ENCODE assay signal across 8 cellular contexts in genomic region chr17:7922499-7923289, GRCh38. TPM values are rescaled to one million over a fixed set of nuclear protein-coding genes. Genes with fewer than 3 reads are reported as not detected.
DNase-seq lines count a peak whose midpoint lies in the region; ATAC-seq, FAIRE-seq and TF ChIP-seq lines count a peak whose summit lies in the region.

No MANE protein-coding gene starts in this region.

- H2BK5ac ChIP-seq in H1 (ENCODE audit: low read depth, low read length): no peak overlapping the region; the same call in 1 of the 2 replicates

- peak overlapping the region; percentile 71; the same call in 1 of the 2 replicates for H2AFZ ChIP-seq in H1 (ENCODE audit: low read length)

- POLR2A ChIA-PET in H1 (lab: Charles Lee; ENCODE audit: partially characterized antibody): interaction anchor here (1.0 to 1.7 kb wide), 3 partner anchors 10 to 83 kb away, joined by 3 to 5 read pairs (median 4); partner anchors contain the start of genes CNTROB and TRAPPC1

- DNase-seq in AG08395 (ENCODE audit: low spot score) (peak; percentile 83), H1 (ENCODE audit: low read depth in 1 of 2, low spot score in 2 of 2) (peak in 1 of 2 experiments; percentile 90), SHP77 treated with DMSO at 0.1 percent for 48 hours (lab: John Stamatoyannopoulos, UW) (no peak)
- DNase-seq in activated CD8-positive, alpha-beta memory T cell treated with anti-CD3 and anti-CD28 coated beads, Interleukin-2, amount 50 U/mL, for 24 hours (ENCODE audit: extremely low read depth): peak; percentile 61
- peak; percentile 67 for DNase-seq in stimulated activated CD8-positive, alpha-beta memory T cell treated with anti-CD3 and anti-CD28 coated beads, Interleukin-12 subunit alpha, Interleukin-12 subunit beta, amount 100 ng/mL, for 1 hour (ENCODE audit: low read depth)

- H3K79me1 ChIP-seq in H1 (ENCODE audit: low read depth, low read length): no peaks in the 10 kb centered on the region

- H3K27me3 ChIP-seq in H1 (replicated peaks in 1 of 4; ENCODE audit: control insufficient read depth in 3 of 4, extremely low read depth in 1 of 4, insufficient read depth in 3 of 4, low read length in 3 of 4): peaks cover 6 to 63% (median 52%) of the 10 kb centered on the region in 4 experiments

- peak in 1 of 2 experiments; percentile 23; a peak in 1 of 3 replicates for TF ChIP-seq EP300 in H1 (IDR thresholded peaks at IDR 0.05; ENCODE audit: borderline replicate concordance in 1 of 2, low read depth in 2 of 2, low read length in 2 of 2)

- no peak overlapping the region for H4K5ac ChIP-seq in H1 (ENCODE audit: insufficient read length, low read depth, low read length)

- H4K20me1 ChIP-seq in H1 (replicated peaks in 1 of 2; ENCODE audit: control insufficient read depth in 1 of 2, insufficient read depth in 2 of 2, low read length in 2 of 2): peaks cover 0 to 2% of the 10 kb centered on the region in 2 experiments

- no peak overlapping the region for H3K56ac ChIP-seq in H1 (replicated peaks; ENCODE audit: insufficient read length, low read depth, low read length)

- H4K8ac ChIP-seq in H1 (ENCODE audit: extremely low read depth, insufficient read depth, low read length): 0 out of 2 replicates have a peak overlapping the region, but pooled peaks have one; percentile 11

- peak overlapping the region; percentile 72; the same call in 1 of the 2 replicates for H2BK15ac ChIP-seq in H1 (ENCODE audit: low read length)

- WGBS in H1 (ENCODE audit: extremely low coverage in 1 of 2, insufficient coverage in 1 of 2, insufficient read length in 1 of 2, insufficient replicate concordance in 2 of 2, low coverage in 1 of 2, low lambda C conversion rate in 2 of 2, missing lambda C conversion rate in 1 of 2), 2 experiments: 13% methylated on average over 41 of the region's 42 CpGs; no CpG with 5 or more reads in 1 of the 2 experiments
- WGBS in mesodermal cell (ENCODE audit: insufficient coverage in 2 of 2), 2 experiments: 15 to 28% methylated on average over 33 to 42 of the region's 42 CpGs

- H3K23me2 ChIP-seq in H1 (ENCODE audit: low read depth, low read length): peaks cover 7% of the 10 kb centered on the region; the same call in 1 of the 2 replicates

- no peak overlapping the region for H2AK5ac ChIP-seq in H1 (ENCODE audit: low read depth, low read length)

- TF ChIP-seq POLR2A in H1 (IDR thresholded peaks at IDR 0.05; ENCODE audit: control extremely low read depth in 1 of 2, low read depth in 2 of 2, low read length in 2 of 2): no peak; a peak in 1 of 3 replicates

- no peak for FAIRE-seq in H1 (lab: Jason Lieb, UNC)

- H3K27ac ChIP-seq in H1 (ENCODE audit: low read depth, low read length) (no peak overlapping the region), mesodermal cell (ENCODE audit: low read depth, low read length, severe bottlenecking) (no peak overlapping the region)

- H3K9ac ChIP-seq in H1 (replicated peaks in 1 of 4; ENCODE audit: extremely low read depth in 1 of 4, low read depth in 3 of 4, low read length in 3 of 4): no peak overlapping the region; a peak in 2 of 7 replicates

- H4K91ac ChIP-seq in H1 (replicated peaks; ENCODE audit: insufficient read length, low read length): peak overlapping the region; percentile 67

- H3K14ac ChIP-seq in H1 (ENCODE audit: insufficient read length): no peak overlapping the region

- no peak for TF ChIP-seq CTCF in H1 (IDR thresholded peaks at IDR 0.05; ENCODE audit: control extremely low read depth in 1 of 3, insufficient read depth in 1 of 3, low read depth in 1 of 3, low read length in 3 of 3)

- H3K18ac ChIP-seq in H1 (ENCODE audit: extremely low read depth, low read length): peak overlapping the region; percentile 83

- H3K4me1 ChIP-seq in H1 (replicated peaks in 1 of 4; ENCODE audit: control insufficient read depth in 3 of 4, insufficient read depth in 4 of 4, low read length in 3 of 4) (peaks cover 3 to 13% (median 5%) of the 10 kb centered on the region in 4 experiments), mesodermal cell (ENCODE audit: control insufficient read depth, insufficient read depth, low read length, poor library complexity, severe bottlenecking) (peaks cover 7% of the 10 kb centered on the region)

- H2BK12ac ChIP-seq in H1 (ENCODE audit: low read depth, low read length): 0 out of 2 replicates have a peak overlapping the region, but pooled peaks have one; percentile 50

- H3K9me3 ChIP-seq in H1 (ENCODE audit: insufficient read depth in 2 of 2, low read depth in 1 of 2, low read length in 1 of 2) (no peaks in the 10 kb centered on the region), mesodermal cell (ENCODE audit: control insufficient read depth, low read length) (no peaks in the 10 kb centered on the region)

- peak overlapping the region; percentile 63 to 69 for H3K4me2 ChIP-seq in H1 (ENCODE audit: insufficient read depth in 1 of 2, low read depth in 2 of 2, low read length in 2 of 2)

- no peaks in the 10 kb centered on the region for H3K36me3 ChIP-seq in H1 (ENCODE audit: control insufficient read depth in 2 of 4, insufficient read depth in 4 of 4, low read length in 3 of 4)
- no peaks in the 10 kb centered on the region for H3K36me3 ChIP-seq in mesodermal cell (ENCODE audit: control insufficient read depth, insufficient read depth, low read length)

- ATAC-seq in HG02678 (IDR thresholded peaks at IDR 0.05; ENCODE audit: unreplicated experiment) (peak; percentile 50), HG03460 (IDR thresholded peaks at IDR 0.05; ENCODE audit: unreplicated experiment) (no peak)

- H3K79me2 ChIP-seq in H1 (ENCODE audit: control insufficient read depth in 1 of 2, insufficient read depth in 2 of 2, low read length in 2 of 2): no peaks in the 10 kb centered on the region

- no peak overlapping the region for H3K4ac ChIP-seq in H1 (replicated peaks; ENCODE audit: insufficient read length, low read depth, low read length)

- H2BK20ac ChIP-seq in H1 (ENCODE audit: low read length): peak overlapping the region; percentile 18; the same call in 1 of the 2 replicates

- no peak; a peak in 1 of 4 replicates for TF ChIP-seq RAD21 in H1 (IDR thresholded peaks at IDR 0.05 in 1 of 2, conservative IDR thresholded peaks at IDR 0.05 in 1 of 2; ENCODE audit: low read depth in 2 of 2, low read length in 2 of 2)

- CTCF ChIA-PET in H1 (lab: Charles Lee; ENCODE audit: partially characterized antibody): interaction anchor here (1.0 to 2.3 kb wide), 11 partner anchors 10 to 135 kb away, joined by 3 to 10 read pairs (median 4); partner anchors contain the start of gene CNTROB

- H2BK120ac ChIP-seq in H1 (replicated peaks; ENCODE audit: low read depth, low read length): no peak overlapping the region

- peak overlapping the region; percentile 7 to 53 (median 26); a peak in 6 of 8 replicates for H3K4me3 ChIP-seq in H1 (ENCODE audit: extremely low read depth in 1 of 4, insufficient read depth in 2 of 4, low read depth in 3 of 4, low read length in 4 of 4)
- H3K4me3 ChIP-seq in mesodermal cell (ENCODE audit: extremely low read depth, insufficient read depth, low read length, poor library complexity, severe bottlenecking): peak overlapping the region; percentile 22

- H3K23ac ChIP-seq in H1 (ENCODE audit: insufficient read length): no peak overlapping the region

RNA-seq across cellular contexts. Expression of gene RNF227, which starts 6.6 kb away (rescaled TPM):
- total RNA-seq in H1 (2021; fragmentation: NEBNext Ultra II Directional; extraction: Animal tissue kit (Norgen Biotek cat#: 25700)): 0.63 and 0.77 TPM in 2 replicates
- polyA plus RNA-seq in H1 (2011; rRNA removed): 1.1 and 1.7 TPM in 2 replicates
- polyA plus RNA-seq in H1 (2011; cell fraction: cytosol; rRNA removed): 0.94 TPM
- 0.56 TPM for polyA plus RNA-seq in H1 (2011; cell fraction: nucleus; rRNA removed)
- 0.64 to 2.2 TPM (median 0.83 TPM) in 4 replicates for polyA plus RNA-seq in H1 (2012, experiment 1 of 2)
- 0.63 TPM for polyA plus RNA-seq in H1 (2012, experiment 2 of 2)
- 0.67 TPM for polyA plus RNA-seq in H1 (2013, experiment 1 of 2)
- polyA plus RNA-seq in H1 (2013, experiment 2 of 2): 0.48 TPM
- 0.27 and 0.47 TPM in 2 replicates for polyA minus RNA-seq in H1 (2011; rRNA and poly(A)+ RNA removed)
- 0.66 TPM for polyA minus RNA-seq in H1 (2011; cell fraction: cytosol; rRNA and poly(A)+ RNA removed)
- polyA minus RNA-seq in H1 (2011; cell fraction: nucleus; rRNA and poly(A)+ RNA removed): 0.20 TPM
- 1.4 TPM for polyA plus RNA-seq in mesodermal cell (2013, experiment 1 of 2)
- polyA plus RNA-seq in mesodermal cell (2013, experiment 2 of 2): 2.0 TPM

RNA-seq across cellular contexts. Expression of gene KCNAB3, which starts 7.0 kb away (rescaled TPM):
- total RNA-seq in H1 (2021; fragmentation: NEBNext Ultra II Directional; extraction: Animal tissue kit (Norgen Biotek cat#: 25700)): 2.3 and 2.4 TPM in 2 replicates
- polyA plus RNA-seq in H1 (2011; rRNA removed): 1.7 and 2.8 TPM in 2 replicates
- polyA plus RNA-seq in H1 (2011; cell fraction: cytosol; rRNA removed): 2.8 TPM
- 17.5 TPM for polyA plus RNA-seq in H1 (2011; cell fraction: nucleus; rRNA removed)
- polyA plus RNA-seq in H1 (2012, experiment 1 of 2): 2.6 to 3.4 TPM (median 3.3 TPM) in 4 replicates
- 1.2 TPM for polyA plus RNA-seq in H1 (2012, experiment 2 of 2)
- polyA plus RNA-seq in H1 (2013, experiment 1 of 2): 4.1 TPM
- polyA plus RNA-seq in H1 (2013, experiment 2 of 2): 3.9 TPM
- polyA minus RNA-seq in H1 (2011; rRNA and poly(A)+ RNA removed): 0.90 and 2.5 TPM in 2 replicates
- polyA minus RNA-seq in H1 (2011; cell fraction: cytosol; rRNA and poly(A)+ RNA removed): 2.3 TPM
- polyA minus RNA-seq in H1 (2011; cell fraction: nucleus; rRNA and poly(A)+ RNA removed): 4.6 TPM
- polyA plus RNA-seq in mesodermal cell (2013, experiment 1 of 2): 4.3 TPM
- polyA plus RNA-seq in mesodermal cell (2013, experiment 2 of 2): 3.9 TPM

RNA-seq across cellular contexts. Expression of gene TRAPPC1, which starts 9.1 kb away (rescaled TPM):
- total RNA-seq in H1 (2021; fragmentation: NEBNext Ultra II Directional; extraction: Animal tissue kit (Norgen Biotek cat#: 25700)): 99.3 and 114 TPM in 2 replicates
- 170 and 194 TPM in 2 replicates for polyA plus RNA-seq in H1 (2011; rRNA removed)
- 146 TPM for polyA plus RNA-seq in H1 (2011; cell fraction: cytosol; rRNA removed)
- 89.5 TPM for polyA plus RNA-seq in H1 (2011; cell fraction: nucleus; rRNA removed)
- 153 to 167 TPM (median 161 TPM) in 4 replicates for polyA plus RNA-seq in H1 (2012, experiment 1 of 2)
- polyA plus RNA-seq in H1 (2012, experiment 2 of 2): 221 TPM
- 103 TPM for polyA plus RNA-seq in H1 (2013, experiment 1 of 2)
- 107 TPM for polyA plus RNA-seq in H1 (2013, experiment 2 of 2)
- polyA minus RNA-seq in H1 (2011; rRNA and poly(A)+ RNA removed): 69.5 and 107 TPM in 2 replicates
- 54.1 TPM for polyA minus RNA-seq in H1 (2011; cell fraction: cytosol; rRNA and poly(A)+ RNA removed)
- 32.8 TPM for polyA minus RNA-seq in H1 (2011; cell fraction: nucleus; rRNA and poly(A)+ RNA removed)
- polyA plus RNA-seq in mesodermal cell (2013, experiment 1 of 2): 167 TPM
- polyA plus RNA-seq in mesodermal cell (2013, experiment 2 of 2): 153 TPM

RNA-seq across cellular contexts. Expression of gene CNTROB, which starts 9.3 kb away (rescaled TPM):
- 30.0 and 31.9 TPM in 2 replicates for total RNA-seq in H1 (2021; fragmentation: NEBNext Ultra II Directional; extraction: Animal tissue kit (Norgen Biotek cat#: 25700))
- polyA plus RNA-seq in H1 (2011; rRNA removed): 20.5 and 28.2 TPM in 2 replicates
- polyA plus RNA-seq in H1 (2011; cell fraction: cytosol; rRNA removed): 31.0 TPM
- 91.0 TPM for polyA plus RNA-seq in H1 (2011; cell fraction: nucleus; rRNA removed)
- polyA plus RNA-seq in H1 (2012, experiment 1 of 2): 29.7 to 32.7 TPM (median 31.3 TPM) in 4 replicates
- 21.6 TPM for polyA plus RNA-seq in H1 (2012, experiment 2 of 2)
- polyA plus RNA-seq in H1 (2013, experiment 1 of 2): 21.0 TPM
- polyA plus RNA-seq in H1 (2013, experiment 2 of 2): 20.3 TPM
- 13.3 and 23.5 TPM in 2 replicates for polyA minus RNA-seq in H1 (2011; rRNA and poly(A)+ RNA removed)
- 14.5 TPM for polyA minus RNA-seq in H1 (2011; cell fraction: cytosol; rRNA and poly(A)+ RNA removed)
- 25.0 TPM for polyA minus RNA-seq in H1 (2011; cell fraction: nucleus; rRNA and poly(A)+ RNA removed)
- polyA plus RNA-seq in mesodermal cell (2013, experiment 1 of 2): 40.3 TPM
- polyA plus RNA-seq in mesodermal cell (2013, experiment 2 of 2): 41.6 TPM

RNA-seq across cellular contexts. Expression of gene CHD3, which starts 34.1 kb away (rescaled TPM):
- total RNA-seq in H1 (2021; fragmentation: NEBNext Ultra II Directional; extraction: Animal tissue kit (Norgen Biotek cat#: 25700)): 12.9 and 14.2 TPM in 2 replicates
- polyA plus RNA-seq in H1 (2011; rRNA removed): 12.3 and 18.3 TPM in 2 replicates
- polyA plus RNA-seq in H1 (2011; cell fraction: cytosol; rRNA removed): 12.4 TPM
- 45.8 TPM for polyA plus RNA-seq in H1 (2011; cell fraction: nucleus; rRNA removed)
- 20.4 to 31.7 TPM (median 27.8 TPM) in 4 replicates for polyA plus RNA-seq in H1 (2012, experiment 1 of 2)
- polyA plus RNA-seq in H1 (2012, experiment 2 of 2): 4.9 TPM
- polyA plus RNA-seq in H1 (2013, experiment 1 of 2): 12.0 TPM
- 11.8 TPM for polyA plus RNA-seq in H1 (2013, experiment 2 of 2)
- 17.4 and 27.2 TPM in 2 replicates for polyA minus RNA-seq in H1 (2011; rRNA and poly(A)+ RNA removed)
- polyA minus RNA-seq in H1 (2011; cell fraction: cytosol; rRNA and poly(A)+ RNA removed): 16.4 TPM
- 16.2 TPM for polyA minus RNA-seq in H1 (2011; cell fraction: nucleus; rRNA and poly(A)+ RNA removed)
- 57.2 TPM for polyA plus RNA-seq in mesodermal cell (2013, experiment 1 of 2)
- 54.5 TPM for polyA plus RNA-seq in mesodermal cell (2013, experiment 2 of 2)
